In the genomic region with DNA sequence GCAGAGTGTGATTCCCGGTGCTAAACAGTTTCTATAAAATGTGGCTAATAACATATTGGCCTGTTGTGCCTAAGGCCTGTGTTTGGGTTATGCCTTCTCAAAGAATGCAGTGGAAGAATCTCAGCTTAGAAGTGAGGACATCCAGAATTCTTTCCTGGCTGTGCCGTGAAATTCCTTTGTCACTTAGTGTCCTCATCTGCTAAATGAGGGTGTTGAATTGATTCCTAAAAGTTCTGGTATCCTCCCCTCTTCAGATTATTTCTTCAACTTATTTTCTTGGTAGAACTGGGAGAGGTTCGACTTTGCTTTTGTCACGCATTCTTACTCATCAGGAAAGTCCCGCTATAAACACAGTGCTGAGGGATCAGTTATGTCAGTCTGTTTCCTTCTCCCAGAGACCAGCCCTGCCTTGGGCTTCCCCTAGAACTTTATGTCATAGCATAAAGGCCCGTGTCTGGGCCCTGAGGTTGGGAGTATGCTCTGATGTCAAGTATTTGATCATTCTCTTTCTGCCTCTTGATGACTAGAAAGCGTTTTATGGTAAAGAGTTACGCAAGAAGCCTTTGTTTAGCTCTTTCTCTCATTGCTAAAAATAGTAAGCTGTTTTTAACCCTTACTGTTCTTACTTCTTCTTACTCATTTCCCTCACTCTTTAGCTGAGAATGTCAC, we compare ENCODE assay signal across 9 cellular contexts. TPM values are rescaled to one million over a fixed set of nuclear protein-coding genes. Genes with fewer than 3 reads are reported as not detected.
DNase-seq lines count a peak whose midpoint lies in the region; ATAC-seq and TF ChIP-seq lines count a peak whose summit lies in the region.
"Had no signal": no experiment of that assay in that cellular context is flagged by ENCODE, and none has a peak within 500 bp of the region (broad histone marks: within the 10 kb centered on the region; RNA-seq: fewer than 3 reads in every experiment).

No MANE protein-coding gene starts in this region.

- H3K27me3 ChIP-seq in GM06990 (replicated peaks; ENCODE audit: control insufficient read depth, insufficient read depth, low read length), result no peaks in the 10 kb centered on the region
- no peaks in the 10 kb centered on the region for H3K27me3 ChIP-seq in naive thymus-derived CD4-positive, alpha-beta T cell (ENCODE audit: control insufficient read depth in 2 of 2, insufficient read depth in 2 of 2, low read length in 2 of 2)
- H3K27me3 ChIP-seq in thyroid gland, result no peaks in the 10 kb centered on the region
- no peaks in the 10 kb centered on the region for H3K27me3 ChIP-seq in CD8-positive, alpha-beta T cell (ENCODE audit: insufficient read depth, low read length)

- no peaks in the 10 kb centered on the region for H3K27me3 Mint-ChIP-seq in naive thymus-derived CD4-positive, alpha-beta T cell
- no peaks in the 10 kb centered on the region for H3K27me3 Mint-ChIP-seq in CD8-positive, alpha-beta T cell (ENCODE audit: low read depth)

- H3K9me3 ChIP-seq in naive thymus-derived CD4-positive, alpha-beta T cell (ENCODE audit: control insufficient read depth in 2 of 3, low read length in 3 of 3), result no peaks in the 10 kb centered on the region
- H3K9me3 ChIP-seq in thyroid gland, result no peaks in the 10 kb centered on the region
- H3K9me3 ChIP-seq in CD8-positive, alpha-beta T cell (ENCODE audit: low read length), result no peaks in the 10 kb centered on the region

- POLR2A ChIA-PET in naive thymus-derived CD4-positive, alpha-beta T cell (lab: Charles Lee), result no interaction called here
- POLR2A ChIA-PET in CD8-positive, alpha-beta T cell (lab: Charles Lee), result no interaction called here

- H3K4me1 ChIP-seq in naive thymus-derived CD4-positive, alpha-beta T cell (ENCODE audit: control insufficient read depth in 2 of 2, insufficient read depth in 2 of 2, low read length in 2 of 2), result no peaks in the 10 kb centered on the region
- H3K4me1 ChIP-seq in thyroid gland, result no peaks in the 10 kb centered on the region
- no peaks in the 10 kb centered on the region for H3K4me1 ChIP-seq in CD8-positive, alpha-beta T cell (ENCODE audit: insufficient read depth, low read length)

- no peak for TF ChIP-seq POLR2A in thyroid gland (IDR thresholded peaks at IDR 0.05)

- 68 to 76% methylated on average over 8 of the region's 8 CpGs for WGBS in thyroid gland, 2 donors

- intact Hi-C loops in naive thymus-derived CD4-positive, alpha-beta T cell (cut with micrococcal nuclease), result loop anchor here in 1 of 2 donors (5.0 kb wide), 3 partner anchors 85 to 240 kb away; no protein-coding TSS in a partner anchor
- intact Hi-C loops in thyroid gland (cut with DNase I), result no loop called here
- intact Hi-C loops in CD8-positive, alpha-beta T cell (cut with DNase I, micrococcal nuclease), result no loop called here

- no peaks in the 10 kb centered on the region for H3K36me3 ChIP-seq in GM06990 (ENCODE audit: control insufficient read depth, insufficient read depth, low read length)
- H3K36me3 ChIP-seq in naive thymus-derived CD4-positive, alpha-beta T cell (ENCODE audit: control insufficient read depth in 2 of 3, insufficient read depth in 3 of 3, low read length in 3 of 3), result peaks cover 0 to 68% (median 7%) of the 10 kb centered on the region in 3 experiments
- H3K36me3 ChIP-seq in thyroid gland, result peaks cover 7 to 9% of the 10 kb centered on the region in 2 donors
- H3K36me3 ChIP-seq in CD8-positive, alpha-beta T cell (ENCODE audit: insufficient read depth, low read length), result peaks cover 9% of the 10 kb centered on the region

- H3K27ac ChIP-seq in naive thymus-derived CD4-positive, alpha-beta T cell (ENCODE audit: low read depth, low read length), result no peak overlapping the region
- no peak overlapping the region for H3K27ac ChIP-seq in thyroid gland
- H3K27ac ChIP-seq in CD8-positive, alpha-beta T cell (ENCODE audit: low read depth, low read length), result no peak overlapping the region

- no peak for TF ChIP-seq CTCF in GM06990 (IDR thresholded peaks at IDR 0.05; ENCODE audit: insufficient read depth, low read length, poor library complexity, severe bottlenecking)
- TF ChIP-seq CTCF in thyroid gland (IDR thresholded peaks at IDR 0.05), result no peak
- no peak for TF ChIP-seq CTCF in CD8-positive, alpha-beta T cell (IDR thresholded peaks at IDR 0.05)

- H3K4me3 ChIP-seq in GM06990 (replicated peaks; ENCODE audit: low read depth, low read length), result no peak overlapping the region
- H3K4me3 ChIP-seq in naive thymus-derived CD4-positive, alpha-beta T cell (ENCODE audit: low read length), result no peak overlapping the region
- H3K4me3 ChIP-seq in thyroid gland (replicated peaks in 1 of 3), result no peak overlapping the region
- H3K4me3 ChIP-seq in CD8-positive, alpha-beta T cell (ENCODE audit: low read depth, low read length), result no peak overlapping the region

- peaks cover 0 to 1% (median 0%) of the 10 kb centered on the region in 11 donors for H3K9me3 Mint-ChIP-seq in naive thymus-derived CD4-positive, alpha-beta T cell
- no peaks in the 10 kb centered on the region for H3K9me3 Mint-ChIP-seq in CD8-positive, alpha-beta T cell

- H3K4me3 Mint-ChIP-seq in naive thymus-derived CD4-positive, alpha-beta T cell, result peak overlapping the region in 1 of 10 donors; percentile 16
- H3K4me3 Mint-ChIP-seq in CD8-positive, alpha-beta T cell, result no peak overlapping the region
- H3K4me3 Mint-ChIP-seq: nephron had no signal

- peak overlapping the region in 2 of 9 donors; percentile 6 to 16 for H3K27ac Mint-ChIP-seq in naive thymus-derived CD4-positive, alpha-beta T cell
- no peak overlapping the region for H3K27ac Mint-ChIP-seq in CD8-positive, alpha-beta T cell

- peaks cover 42 to 91% (median 73%) of the 10 kb centered on the region in 5 donors for H3K36me3 Mint-ChIP-seq in naive thymus-derived CD4-positive, alpha-beta T cell
- peaks cover 95% of the 10 kb centered on the region for H3K36me3 Mint-ChIP-seq in CD8-positive, alpha-beta T cell

- DNase-seq in GM06990 (ENCODE audit: extremely low read depth, insufficient read length) (peak; percentile 68), HK-2 (ENCODE audit: unreplicated experiment) (peak; percentile 32), amniotic stem cell (lab: John Stamatoyannopoulos, UW) (peak; percentile 54), thyroid gland (no peak), hippocampal formation (lab: John Stamatoyannopoulos, UW) (no peak)
- DNase-seq in naive thymus-derived CD4-positive, alpha-beta T cell, result peak in 1 of 9 donors; percentile 54
- no peak for DNase-seq in CD8-positive, alpha-beta T cell

- ATAC-seq in GM21381 (IDR thresholded peaks at IDR 0.05; ENCODE audit: unreplicated experiment), result peak; percentile 51
- peak; percentile 84 for ATAC-seq in naive thymus-derived CD4-positive, alpha-beta T cell
- no peak for ATAC-seq in CD8-positive, alpha-beta T cell

- CTCF ChIA-PET in naive thymus-derived CD4-positive, alpha-beta T cell (lab: Charles Lee), result no interaction called here
- CTCF ChIA-PET in CD8-positive, alpha-beta T cell (lab: Charles Lee), result no interaction called here

- H3K4me1 Mint-ChIP-seq in naive thymus-derived CD4-positive, alpha-beta T cell, result peaks cover 0 to 53% (median 10%) of the 10 kb centered on the region in 7 donors
- no peaks in the 10 kb centered on the region for H3K4me1 Mint-ChIP-seq in CD8-positive, alpha-beta T cell (ENCODE audit: low read depth)
- H3K4me1 Mint-ChIP-seq: nephron had no signal

RNA-seq across cellular contexts. Expression of a gene that starts 29.5 kb away (rescaled TPM):
- total RNA-seq in naive thymus-derived CD4-positive, alpha-beta T cell, result 10 to 100 TPM; 29.0 to 50.7 (median 43.2) TPM
- polyA plus RNA-seq in naive thymus-derived CD4-positive, alpha-beta T cell, result 10 to 100 TPM; 13.1 to 20.3 TPM
- total RNA-seq in thyroid gland, result 10 to 100 TPM; 17.1 to 24.2 (median 19.1) TPM
- total RNA-seq in CD8-positive, alpha-beta T cell, result 10 to 100 TPM in 1 of 2 experiments, 1 to 10 TPM in 1; 9.9 to 14.3 TPM

Comparison
In these comparisons a context has a peak if more than half of its experiments do, and no peak if none do; other contexts are left out.
1. DNase-seq: peak in GM06990 (single experiment), HK-2 (single experiment) and amniotic stem cell (single experiment); none in thyroid gland (0 of 2), CD8-positive, alpha-beta T cell (0 of 7) and hippocampal formation (0 of 2).